8 cellular contexts compared by ENCODE assay signal in the genomic region with DNA sequence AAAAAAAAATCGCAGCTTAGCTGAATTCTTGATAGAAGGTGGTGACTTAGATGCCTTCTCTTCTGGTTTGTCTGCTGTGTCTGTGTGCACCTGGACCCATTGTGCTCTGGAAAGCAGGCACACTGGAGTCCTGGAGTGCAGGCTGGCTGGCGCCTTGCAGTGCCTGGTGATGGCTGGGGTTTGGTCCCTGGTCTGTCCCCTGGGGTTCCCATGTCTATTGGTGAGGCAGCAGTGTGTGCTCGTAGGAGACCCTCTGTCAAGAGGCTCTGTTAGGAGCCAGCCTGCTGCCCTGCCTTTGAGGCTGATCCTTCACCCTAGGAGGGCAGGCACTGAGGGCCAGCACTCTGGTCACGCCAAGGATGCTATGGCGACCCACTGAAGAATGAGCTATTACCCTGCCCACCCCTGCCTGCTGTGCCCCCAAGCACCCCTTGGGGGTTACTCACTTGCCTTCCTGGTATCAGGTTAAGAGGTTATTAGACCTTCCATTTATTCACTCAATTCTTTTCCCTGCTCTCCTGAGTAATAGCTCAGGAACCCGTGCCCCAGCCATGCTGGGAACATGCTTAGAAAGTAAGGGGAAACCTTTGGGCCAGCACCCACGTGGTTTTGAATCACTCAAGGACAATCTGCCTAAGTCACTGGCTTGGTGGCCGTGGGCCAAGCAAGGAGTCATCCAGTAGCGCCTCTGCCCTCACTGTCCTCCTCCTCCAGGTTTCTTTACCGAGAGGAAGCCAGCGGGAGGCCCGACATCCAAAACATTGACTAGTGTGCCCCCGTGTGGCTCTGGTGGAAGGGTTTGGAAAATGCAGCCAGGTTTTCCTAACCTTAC.
A peak's percentile ranks its signal among the peaks of the same experiment; 100 is the strongest.
DNase-seq lines count a peak whose midpoint lies in the region; ATAC-seq, FAIRE-seq and TF ChIP-seq lines count a peak whose summit lies in the region.

No MANE protein-coding gene starts in this region.

- peak in 3 of 4 experiments; percentile 37 to 66 (median 51) for ATAC-seq in T-cell (replicated peaks in 1 of 4)
- ATAC-seq in GM19324 (IDR thresholded peaks at IDR 0.05; ENCODE audit: low FRiP score, unreplicated experiment): no peak

- POLR2A ChIA-PET in T-cell (lab: Charles Lee): no interaction called here

- CTCF ChIA-PET in T-cell (lab: Charles Lee): interaction anchor here (0.6 to 2.5 kb wide), 6 partner anchors 67 to 476 kb away, joined by 3 to 12 read pairs (median 4); no protein-coding TSS in a partner anchor

- H3K4me3 Mint-ChIP-seq in T-cell (no peak overlapping the region), immature natural killer cell (no peak overlapping the region)

- H3K4me1 Mint-ChIP-seq in T-cell (peaks cover 0 to 4% (median 3%) of the 10 kb centered on the region in 3 donors), immature natural killer cell (no peaks in the 10 kb centered on the region)

- H3K9me3 Mint-ChIP-seq in T-cell: no peaks in the 10 kb centered on the region
- no peaks in the 10 kb centered on the region for H3K9me3 Mint-ChIP-seq in immature natural killer cell

- H3K36me3 ChIP-seq in skeletal muscle tissue (ENCODE audit: control insufficient read depth in 3 of 3, insufficient read depth in 3 of 3, low read length in 3 of 3): no peaks in the 10 kb centered on the region

- H3K36me3 Mint-ChIP-seq in T-cell (peaks cover 14% of the 10 kb centered on the region), immature natural killer cell (peaks cover 0 to 5% (median 0%) of the 10 kb centered on the region in 3 donors)

- peak overlapping the region in 1 of 3 donors; percentile 52 for H3K9ac ChIP-seq in skeletal muscle tissue (ENCODE audit: low read depth in 1 of 3, low read length in 3 of 3)

- DNase-seq in COLO829 (ENCODE audit: low spot score) (peak; percentile 92), H54 (ENCODE audit: insufficient read length, low spot score) (peak; percentile 84), NCI-H1694 (lab: John Stamatoyannopoulos, UW) (peak; percentile 80), T-cell (peak in 31 of 34 experiments; percentile 3 to 57 (median 22)), brain pericyte (ENCODE audit: low read depth, low spot score) (peak; percentile 71), immature natural killer cell (peak; percentile 7 to 16 (median 7))

- TF ChIP-seq POLR2A in H54 (IDR thresholded peaks at IDR 0.05; ENCODE audit: low read depth, low read length): no peak

- H3K27ac Mint-ChIP-seq in T-cell: no peak overlapping the region
- no peak overlapping the region for H3K27ac Mint-ChIP-seq in immature natural killer cell

- H3K4me1 ChIP-seq in skeletal muscle tissue (ENCODE audit: control insufficient read depth in 3 of 3, insufficient read depth in 3 of 3, low read length in 3 of 3): peaks cover 22 to 39% (median 32%) of the 10 kb centered on the region in 3 donors

- H3K27me3 Mint-ChIP-seq in T-cell (no peaks in the 10 kb centered on the region), immature natural killer cell (ENCODE audit: low read depth in 3 of 3) (peaks cover 0 to 5% (median 2%) of the 10 kb centered on the region in 3 donors)

- H3K4me3 ChIP-seq in skeletal muscle tissue (ENCODE audit: low read length in 3 of 3): peak overlapping the region in 1 of 3 donors; percentile 18

- peak overlapping the region; percentile 88 for H3K27ac ChIP-seq in skeletal muscle tissue (ENCODE audit: low read depth, low read length)

- FAIRE-seq in H54 (lab: Jason Lieb, UNC): peak; percentile 94

- no peaks in the 10 kb centered on the region for H3K9me3 ChIP-seq in skeletal muscle tissue (ENCODE audit: control insufficient read depth in 3 of 3, low read length in 3 of 3)

- H3K27me3 ChIP-seq in skeletal muscle tissue (ENCODE audit: control insufficient read depth in 3 of 3, insufficient read depth in 3 of 3, low read length in 3 of 3): no peaks in the 10 kb centered on the region

Comparison
In these comparisons a context has a peak if more than half of its experiments do, and no peak if none do; other contexts are left out.
1. DNase-seq: peak in every context shown above with its lines; median percentile 92 in COLO829; 84 in H54; 80 in NCI-H1694; 71 in brain pericyte; 22 in T-cell; 7 in immature natural killer cell.